ENCODE assay signal across 9 cellular contexts in the genomic region with DNA sequence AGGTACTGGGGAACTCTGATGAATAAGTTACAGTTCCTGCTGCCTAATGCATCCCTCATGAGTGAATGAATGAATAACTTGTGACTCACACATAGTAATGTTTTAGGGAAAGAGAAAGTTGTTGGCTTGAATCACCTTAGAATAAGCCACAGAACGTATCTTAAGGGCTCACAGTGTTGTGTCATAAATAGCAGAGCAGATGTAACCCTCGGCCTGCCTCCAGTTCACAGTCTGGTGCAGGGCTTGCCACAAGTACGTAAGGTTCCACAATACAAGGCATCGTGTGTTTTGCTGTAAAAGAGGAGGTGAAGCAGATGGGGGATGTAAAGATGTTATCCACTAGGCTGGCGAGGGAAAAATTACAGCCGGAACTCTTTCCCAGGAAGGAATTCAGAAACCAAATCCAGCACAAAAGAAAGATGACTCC.
DNase-seq lines count a peak whose midpoint lies in the region; ATAC-seq and TF ChIP-seq lines count a peak whose summit lies in the region.
"Had no signal": no experiment of that assay in that cellular context is flagged by ENCODE, and none has a peak within 500 bp of the region (broad histone marks: within the 10 kb centered on the region; RNA-seq: fewer than 3 reads in every experiment).

No MANE protein-coding gene starts in this region.

- ATAC-seq in GM18870 (IDR thresholded peaks at IDR 0.05; ENCODE audit: unreplicated experiment): peak; percentile 53
- ATAC-seq in GM21367 (IDR thresholded peaks at IDR 0.05; ENCODE audit: unreplicated experiment): no peak

- peaks cover 2% of the 10 kb centered on the region for H3K9me3 Mint-ChIP-seq in glutamatergic neuron (ENCODE audit: unreplicated experiment)

- DNase-seq in HS-5 (ENCODE audit: low read depth) (peak; percentile 95), dermis blood vessel endothelial cell (peak; percentile 73), pons (ENCODE audit: low spot score) (peak; percentile 17), NCI-H510A (lab: John Stamatoyannopoulos, UW) (no peak), erythroblast (lab: John Stamatoyannopoulos, UW) (no peak), glutamatergic neuron (no peak)
- DNase-seq: NCI-H1105 had no signal

- no peak overlapping the region for H3K27ac Mint-ChIP-seq in glutamatergic neuron (ENCODE audit: unreplicated experiment)

- no peak for TF ChIP-seq CTCF in glutamatergic neuron (IDR thresholded peaks at IDR 0.05; ENCODE audit: partially characterized antibody, unreplicated experiment)

- no peak for TF ChIP-seq POLR2A in erythroblast (IDR thresholded peaks at IDR 0.05; ENCODE audit: low read length)

- no peak overlapping the region for H3K4me3 Mint-ChIP-seq in glutamatergic neuron (ENCODE audit: unreplicated experiment)

- no peaks in the 10 kb centered on the region for H3K27me3 Mint-ChIP-seq in glutamatergic neuron (ENCODE audit: unreplicated experiment)

- peaks cover 9% of the 10 kb centered on the region for H3K4me1 Mint-ChIP-seq in glutamatergic neuron (ENCODE audit: low read depth, unreplicated experiment)

- no peaks in the 10 kb centered on the region for H3K36me3 Mint-ChIP-seq in glutamatergic neuron (ENCODE audit: unreplicated experiment)

Comparison
In these comparisons a context has a peak if more than half of its experiments do, and no peak if none do; other contexts are left out.
1. DNase-seq: peak in HS-5 (single experiment), dermis blood vessel endothelial cell (single experiment) and pons (single experiment); none in NCI-H510A (single experiment), erythroblast (0 of 2) and glutamatergic neuron (single experiment).